Comparison of ENCODE assay signal across 22 cellular contexts in genomic region chr4:99077177-99077576, GRCh38.
"Had no signal": no experiment of that assay in that cellular context is flagged by ENCODE, and none has a peak within 500 bp of the region (broad histone marks: within the 10 kb centered on the region; RNA-seq: fewer than 3 reads in every experiment).

No MANE protein-coding gene starts in this region.

- ATAC-seq: activated CD4-positive, CD25-positive, alpha-beta regulatory T cell treated with anti-CD3 and anti-CD28 coated beads, Interleukin-2, amount 50 U/mL, for 24 hours; activated naive CD8-positive, alpha-beta T cell treated with anti-CD3 and anti-CD28 coated beads, Interleukin-2, amount 50 U/mL, for 24 hours; lower lobe of right lung; naive thymus-derived CD8-positive, alpha-beta T cell; stimulated activated effector memory CD8-positive, alpha-beta T cell treated with anti-CD3 and anti-CD28 coated beads, Interleukin-12 subunit alpha, Interleukin-12 subunit beta, amount 100 ng/mL, for 72 hours had no signal

- DNase-seq: activated CD4-positive, alpha-beta memory T cell treated with anti-CD3 and anti-CD28 coated beads for 36 hours; activated CD4-positive, alpha-beta T cell treated with anti-CD3 and anti-CD28 coated beads, Interleukin-2, amount 10 ng/mL, durations not matched to agents 24 days and 14 days; activated CD8-positive, alpha-beta memory T cell treated with anti-CD3 and anti-CD28 coated beads, Interleukin-2, amount 50 U/mL, for 48 hours; activated naive CD8-positive, alpha-beta T cell treated with anti-CD3 and anti-CD28 coated beads, Interleukin-2, amount 50 U/mL, for 24 hours; activated T-cell treated with anti-CD3 and anti-CD28 coated beads, Interleukin-2, amount 50 U/mL, for 48 hours; amygdala; dermis blood vessel endothelial cell; effector CD4-positive, alpha-beta T cell; esophagus squamous epithelium; foreskin melanocyte; left colon; lower lobe of right lung; mesenchymal stem cell; naive thymus-derived CD8-positive, alpha-beta T cell; sigmoid colon; small intestine; stimulated activated CD4-positive, alpha-beta T cell treated with anti-CD3 and anti-CD28 coated beads, Interleukin-4, amount 100 ng/mL, for 24 hours; substantia nigra; T-helper 9 cell; upper lobe of left lung had no signal
